Comparison of ENCODE assay signal across 8 cellular contexts in genomic region chr7:133252506-133252857, GRCh38. TPM values are rescaled to one million over a fixed set of nuclear protein-coding genes. Genes with fewer than 3 reads are reported as not detected.
A peak's percentile ranks its signal among the peaks of the same experiment; 100 is the strongest.
DNase-seq lines count a peak whose midpoint lies in the region; ATAC-seq, FAIRE-seq and TF ChIP-seq lines count a peak whose summit lies in the region.

No MANE protein-coding gene starts in this region.

- H3K27me3 ChIP-seq in SK-N-SH (ENCODE audit: insufficient read depth) (no peaks in the 10 kb centered on the region), OCI-LY3 (ENCODE audit: low read depth, low read length) (no peaks in the 10 kb centered on the region), endothelial cell of umbilical vein (ENCODE audit: control insufficient read depth in 2 of 2, insufficient read depth in 2 of 2, low read length in 2 of 2) (no peaks in the 10 kb centered on the region), smooth muscle cell (ENCODE audit: low read depth) (no peaks in the 10 kb centered on the region)

- intact Hi-C loops in endothelial cell of umbilical vein (cut with micrococcal nuclease), result loop anchor here (1.0 to 5.0 kb wide), 2 partner anchors 17 to 170 kb away; partner anchors contain the start of gene CHCHD3

- H3K27ac ChIP-seq in SK-N-SH (ENCODE audit: low read depth in 2 of 2, low read length in 1 of 2), result no peak overlapping the region
- no peak overlapping the region for H3K27ac ChIP-seq in OCI-LY3 (ENCODE audit: low read length)
- no peak overlapping the region for H3K27ac ChIP-seq in endothelial cell of umbilical vein (ENCODE audit: insufficient read depth, low read depth, low read length)
- H3K27ac ChIP-seq in smooth muscle cell (ENCODE audit: low read depth), result no peak overlapping the region

- no peak for TF ChIP-seq EP300 in SK-N-SH (IDR thresholded peaks at IDR 0.05; ENCODE audit: borderline replicate concordance in 1 of 2, low read depth in 1 of 2, low read length in 1 of 2)

- no peak overlapping the region for H3K9ac ChIP-seq in SK-N-SH
- peak overlapping the region; percentile 44 for H3K9ac ChIP-seq in OCI-LY3 (ENCODE audit: low read length)
- H3K9ac ChIP-seq in endothelial cell of umbilical vein (replicated peaks; ENCODE audit: extremely low read depth, insufficient read depth, low read length), result no peak overlapping the region
- H3K9ac ChIP-seq in smooth muscle cell (ENCODE audit: low read depth), result no peak overlapping the region

- ATAC-seq in SK-N-SH treated with all-trans-retinoic acid at 6 μM for 48 hours (no peak), GM21529 (IDR thresholded peaks at IDR 0.05; ENCODE audit: unreplicated experiment) (no peak)

- H3K79me2 ChIP-seq in SK-N-SH (ENCODE audit: insufficient read depth), result peaks cover 45% of the 10 kb centered on the region
- H3K79me2 ChIP-seq in OCI-LY3 (ENCODE audit: low read length), result peaks cover 30% of the 10 kb centered on the region
- H3K79me2 ChIP-seq in endothelial cell of umbilical vein (ENCODE audit: control insufficient read depth, insufficient read depth, low read length), result peaks cover 11% of the 10 kb centered on the region
- H3K79me2 ChIP-seq in smooth muscle cell (ENCODE audit: low read depth), result peaks cover 38% of the 10 kb centered on the region

- H3K4me1 ChIP-seq in SK-N-SH (ENCODE audit: control insufficient read depth in 1 of 2, insufficient read depth in 2 of 2, low read depth in 1 of 2, low read length in 1 of 2), result peaks cover 0 to 7% of the 10 kb centered on the region in 2 experiments; a peak in 3 of 4 replicates
- H3K4me1 ChIP-seq in OCI-LY3 (ENCODE audit: low read length), result peaks cover 13% of the 10 kb centered on the region
- H3K4me1 ChIP-seq in endothelial cell of umbilical vein (ENCODE audit: control insufficient read depth, extremely low read depth, insufficient read depth, low read length), result peaks cover 10% of the 10 kb centered on the region
- H3K4me1 ChIP-seq in smooth muscle cell (ENCODE audit: low read depth), result peaks cover 9% of the 10 kb centered on the region

- FAIRE-seq in endothelial cell of umbilical vein (lab: Jason Lieb, UNC), result no peak

- H3K9me2 ChIP-seq in SK-N-SH, result no peaks in the 10 kb centered on the region

- H3K4me2 ChIP-seq in SK-N-SH (no peak overlapping the region), OCI-LY3 (ENCODE audit: low read length) (peak overlapping the region; percentile 67), endothelial cell of umbilical vein (ENCODE audit: insufficient read depth, low read length) (peak overlapping the region; percentile 41), smooth muscle cell (peak overlapping the region; percentile 71)

- H3F3A ChIP-seq in SK-N-SH (replicated peaks; ENCODE audit: insufficient read depth), result no peaks in the 10 kb centered on the region
- no peaks in the 10 kb centered on the region for H3F3A ChIP-seq in smooth muscle cell (ENCODE audit: low read depth)

- peak overlapping the region; percentile 69 for H2AFZ ChIP-seq in SK-N-SH (ENCODE audit: low read depth)
- peak overlapping the region; percentile 95 for H2AFZ ChIP-seq in OCI-LY3 (ENCODE audit: low read depth, low read length)
- peak overlapping the region; percentile 11 for H2AFZ ChIP-seq in endothelial cell of umbilical vein (ENCODE audit: low read depth, low read length)
- H2AFZ ChIP-seq in smooth muscle cell (ENCODE audit: low read depth), result peak overlapping the region; percentile 84

- no peaks in the 10 kb centered on the region for H3K9me1 ChIP-seq in endothelial cell of umbilical vein (replicated peaks; ENCODE audit: control insufficient read depth, extremely low read depth, insufficient read depth, low read length)

- dilution Hi-C loops in endothelial cell of umbilical vein (cut with MboI; ENCODE audit: extremely low pct_ligation_motif_present, low sequenced_read_pairs), result no loop called here

- H3K36me3 ChIP-seq in SK-N-SH (replicated peaks in 1 of 2; ENCODE audit: control insufficient read depth in 1 of 2, insufficient read depth in 2 of 2, low read length in 1 of 2) (peaks cover 0 to 2% of the 10 kb centered on the region in 2 experiments), OCI-LY3 (replicated peaks; ENCODE audit: low read depth, low read length) (no peaks in the 10 kb centered on the region), endothelial cell of umbilical vein (ENCODE audit: control insufficient read depth in 2 of 2, extremely low read depth in 1 of 2, insufficient read depth in 2 of 2, low read length in 2 of 2) (no peaks in the 10 kb centered on the region), smooth muscle cell (ENCODE audit: low read depth) (no peaks in the 10 kb centered on the region)

- CTCF ChIA-PET in SK-N-SH (lab: Yijun Ruan, JAX), result interaction anchor here (0.6 to 1.3 kb wide), 2 partner anchors 14 to 19 kb away, joined by 3 read pairs; no protein-coding TSS in a partner anchor
- CTCF ChIA-PET in endothelial cell of umbilical vein (lab: Charles Lee), result interaction anchor here (0.6 to 1.8 kb wide), 9 partner anchors 8 to 542 kb away, joined by 3 to 6 read pairs (median 4); no protein-coding TSS in a partner anchor

- H3K4me3 ChIP-seq in SK-N-SH (ENCODE audit: low read depth in 2 of 2, low read length in 1 of 2), result no peak overlapping the region; a peak in 1 of 4 replicates
- peak overlapping the region; percentile 99 for H3K4me3 ChIP-seq in OCI-LY3 (ENCODE audit: low read length)
- H3K4me3 ChIP-seq in endothelial cell of umbilical vein (replicated peaks in 1 of 3; ENCODE audit: insufficient read depth in 1 of 3, low read depth in 1 of 3, low read length in 3 of 3), result peak overlapping the region in 1 of 3 experiments; percentile 94
- peak overlapping the region; percentile 89 for H3K4me3 ChIP-seq in smooth muscle cell

- BruUV-seq in endothelial cell of umbilical vein (replicated peaks; lab: Mats Ljungman, UMichigan), result no TSS peak

- H4K20me1 ChIP-seq in SK-N-SH (ENCODE audit: insufficient read depth), result no peaks in the 10 kb centered on the region
- peaks cover 1% of the 10 kb centered on the region; the same call in 1 of the 2 replicates for H4K20me1 ChIP-seq in OCI-LY3 (ENCODE audit: insufficient read depth, low read length)
- H4K20me1 ChIP-seq in endothelial cell of umbilical vein (replicated peaks; ENCODE audit: control insufficient read depth, extremely low read depth, insufficient read depth, low read length), result no peaks in the 10 kb centered on the region
- no peaks in the 10 kb centered on the region for H4K20me1 ChIP-seq in smooth muscle cell (ENCODE audit: low read depth)

- POLR2A ChIA-PET in SK-N-SH (lab: Yijun Ruan, JAX), result interaction anchor here (0.6 to 2.0 kb wide), 5 partner anchors 10 to 171 kb away, joined by 3 to 7 read pairs (median 4); partner anchors contain the start of gene CHCHD3
- POLR2A ChIA-PET in endothelial cell of umbilical vein (lab: Charles Lee), result no interaction called here

- WGBS in SK-N-SH (ENCODE audit: low lambda C conversion rate), result 66% methylated on average over 3 of the region's 3 CpGs
- 62% methylated on average over 3 of the region's 3 CpGs for WGBS in smooth muscle cell (ENCODE audit: low lambda C conversion rate)

- TF ChIP-seq RAD21 in SK-N-SH (IDR thresholded peaks at IDR 0.05; ENCODE audit: low read length), result no peak

- TF ChIP-seq CTCF in SK-N-SH (IDR thresholded peaks at IDR 0.05) (no peak), OCI-LY3 (IDR thresholded peaks at IDR 0.05; ENCODE audit: low read depth, low read length) (no peak), endothelial cell of umbilical vein (IDR thresholded peaks at IDR 0.05; ENCODE audit: extremely low read depth in 1 of 2, insufficient read depth in 1 of 2, low read depth in 1 of 2, low read length in 2 of 2) (no peak), smooth muscle cell (IDR thresholded peaks at IDR 0.05; ENCODE audit: borderline replicate concordance, insufficient read depth, poor library complexity, severe bottlenecking) (no peak)

- H3K9me3 ChIP-seq in SK-N-SH (peaks cover 9% of the 10 kb centered on the region; the same call in 1 of the 2 replicates), OCI-LY3 (ENCODE audit: insufficient read depth, low read length) (no peaks in the 10 kb centered on the region; the same call in 1 of the 2 replicates), endothelial cell of umbilical vein (replicated peaks; ENCODE audit: control insufficient read depth, insufficient read depth, low read length) (no peaks in the 10 kb centered on the region), smooth muscle cell (replicated peaks; ENCODE audit: low read depth) (no peaks in the 10 kb centered on the region)

- no peak for TF ChIP-seq POLR2A in endothelial cell of umbilical vein (IDR thresholded peaks at IDR 0.05; ENCODE audit: low read depth, low read length)

- DNase-seq in SK-N-SH (no peak), endothelial cell of umbilical vein (ENCODE audit: low read depth, low spot score) (no peak), smooth muscle cell (lab: John Stamatoyannopoulos, UW; ENCODE audit: unreplicated experiment) (no peak), nucleus accumbens (lab: John Stamatoyannopoulos, UW) (no peak), NOMO-1 treated with dmso at 0.1 percent for 144 hours (lab: John Stamatoyannopoulos, UW; ENCODE audit: unreplicated experiment) (no peak)

TF ChIP-seq in SK-N-SH, 30 proteins besides CTCF, POLR2A, EP300 and RAD21 (continues in another document):
- no peak for TF ChIP-seq RCOR1 (IDR thresholded peaks at IDR 0.05; ENCODE audit: low read length)
- TF ChIP-seq YY1 (IDR thresholded peaks at IDR 0.05; ENCODE audit: low read depth), result no peak

TF ChIP-seq in endothelial cell of umbilical vein, 7 proteins besides CTCF, POLR2A, EP300 and RAD21:
- TF ChIP-seq MYC (IDR thresholded peaks at IDR 0.05; ENCODE audit: low read depth, low read length), result no peak
TF ChIP-seq in endothelial cell of umbilical vein: peak in this region for 0.

RNA-seq across cellular contexts. Expression of gene EXOC4, which starts 0.4 kb away (rescaled TPM):
- polyA plus RNA-seq in SK-N-SH (2012; rRNA removed) (35.5 and 37.3 TPM in 2 replicates), endothelial cell of umbilical vein (17.9 and 20.3 TPM in 2 replicates), smooth muscle cell (21.5 and 23.7 TPM in 2 replicates)
- 38.8 and 48.9 TPM in 2 replicates for polyA plus RNA-seq in SK-N-SH (2012; cell fraction: cytosol; rRNA removed)
- polyA plus RNA-seq in SK-N-SH (2012; cell fraction: nucleus; rRNA removed), result 41.3 and 46.3 TPM in 2 replicates
- total RNA-seq in endothelial cell of umbilical vein (69.6 and 73.1 TPM in 2 replicates), smooth muscle cell (47.1 and 48.9 TPM in 2 replicates)
- 22.8 and 28.2 TPM in 2 replicates for polyA plus RNA-seq in endothelial cell of umbilical vein (2011; cell fraction: cytosol; rRNA removed)
- 55.9 and 58.8 TPM in 2 replicates for polyA plus RNA-seq in endothelial cell of umbilical vein (2011; cell fraction: nucleus; rRNA removed)
- polyA plus RNA-seq in endothelial cell of umbilical vein (2012), result 27.3 and 28.2 TPM in 2 replicates
- 135 and 138 TPM in 2 replicates for polyA minus RNA-seq in endothelial cell of umbilical vein
- polyA minus RNA-seq in endothelial cell of umbilical vein (2011; cell fraction: cytosol; rRNA and poly(A)+ RNA removed), result 27.5 TPM
- 260 and 357 TPM in 2 replicates for polyA minus RNA-seq in endothelial cell of umbilical vein (2011; cell fraction: nucleus; rRNA and poly(A)+ RNA removed)

Comparison
In these comparisons a context has a peak if more than half of its experiments do, and no peak if none do; other contexts are left out.
1. H2AFZ ChIP-seq: peak in every context shown above with its lines; median percentile 95 in OCI-LY3; 84 in smooth muscle cell; 69 in SK-N-SH; 11 in endothelial cell of umbilical vein.
2. H3K4me3 ChIP-seq: peak in OCI-LY3 (single experiment) and smooth muscle cell (single experiment); none in SK-N-SH (0 of 2).